ENCODE assay signal across 8 cellular contexts in genomic region chr16:3264137-3265036, GRCh38. TPM values are rescaled to one million over a fixed set of nuclear protein-coding genes. Genes with fewer than 3 reads are reported as not detected.
DNase-seq lines count a peak whose midpoint lies in the region; ATAC-seq and TF ChIP-seq lines count a peak whose summit lies in the region.

No MANE protein-coding gene starts in this region.

- H3K4me1 Mint-ChIP-seq in T-helper 1 cell treated with Interleukin-12 subunit alpha and Interleukin-12 subunit beta and Interleukin-4 antibody, amounts not matched to agents 30 μg/mL and 1 μg/mL, for 36 hours (ENCODE audit: low read depth): peaks cover 17% of the 10 kb centered on the region

- peak; percentile 42 for TF ChIP-seq CTCF in GM13976 (IDR thresholded peaks at IDR 0.05; ENCODE audit: borderline replicate concordance, control extremely low read depth, extremely low read depth, insufficient read depth, missing control alignments)

- in situ Hi-C loops in GM13976 (cut with MboI; ENCODE audit: low sequenced_read_pairs, unreplicated experiment): no loop called here

- peak overlapping the region; percentile 74 for H3K27ac ChIP-seq in angular gyrus (ENCODE audit: low read depth, low read length)
- peak overlapping the region; percentile 95 for H3K27ac ChIP-seq in right cardiac atrium (ENCODE audit: low read length)
- H3K27ac ChIP-seq in aorta (ENCODE audit: low read depth in 1 of 2, low read length in 2 of 2): peak overlapping the region; percentile 47 to 87

- peaks cover 30% of the 10 kb centered on the region for H3K9me3 Mint-ChIP-seq in T-helper 1 cell treated with Interleukin-12 subunit alpha and Interleukin-12 subunit beta and Interleukin-4 antibody, amounts not matched to agents 30 μg/mL and 1 μg/mL, for 36 hours

- peak; percentile 77 for ATAC-seq in HG02884 (IDR thresholded peaks at IDR 0.05; ENCODE audit: unreplicated experiment)
- ATAC-seq in right cardiac atrium: peak; percentile 96
- peak; percentile 97 for ATAC-seq in aorta (ENCODE audit: low FRiP score)

- WGBS in right cardiac atrium: 1% methylated on average over 77 of the region's 77 CpGs
- 1% methylated on average over 68 to 77 of the region's 77 CpGs for whole genome bisulfite sequencing in aorta, 2 donors

- H3K36me3 Mint-ChIP-seq in T-helper 1 cell treated with Interleukin-12 subunit alpha and Interleukin-12 subunit beta and Interleukin-4 antibody, amounts not matched to agents 30 μg/mL and 1 μg/mL, for 36 hours (ENCODE audit: low read depth): peaks cover 29% of the 10 kb centered on the region

- H3K4me3 ChIP-seq in right cardiac atrium (ENCODE audit: low read length): peak overlapping the region; percentile 65
- peak overlapping the region; percentile 60 to 81 for H3K4me3 ChIP-seq in aorta (ENCODE audit: low read length in 2 of 2)

- peaks cover 4% of the 10 kb centered on the region for H3K4me1 ChIP-seq in right cardiac atrium (ENCODE audit: control insufficient read depth, insufficient read depth, low read length)
- H3K4me1 ChIP-seq in aorta (ENCODE audit: control insufficient read depth in 1 of 2, insufficient read depth in 2 of 2, low read length in 2 of 2): no peaks in the 10 kb centered on the region

- peak overlapping the region; percentile 93 for H3K27ac Mint-ChIP-seq in T-helper 1 cell treated with Interleukin-12 subunit alpha and Interleukin-12 subunit beta and Interleukin-4 antibody, amounts not matched to agents 30 μg/mL and 1 μg/mL, for 36 hours

- H3K27me3 ChIP-seq in right cardiac atrium (ENCODE audit: control insufficient read depth, insufficient read depth) (no peaks in the 10 kb centered on the region), aorta (ENCODE audit: control insufficient read depth in 1 of 2, insufficient read depth in 2 of 2, low read length in 1 of 2) (no peaks in the 10 kb centered on the region)

- H3K4me3 Mint-ChIP-seq in T-helper 1 cell treated with Interleukin-12 subunit alpha and Interleukin-12 subunit beta and Interleukin-4 antibody, amounts not matched to agents 30 μg/mL and 1 μg/mL, for 36 hours: peak overlapping the region; percentile 86

- intact Hi-C loops in right cardiac atrium (cut with DNase I): no loop called here
- intact Hi-C loops in aorta (cut with DNase I): no loop called here

- peaks cover 0 to 3% of the 10 kb centered on the region in 2 donors for H3K36me3 ChIP-seq in aorta (ENCODE audit: control insufficient read depth in 1 of 2, insufficient read depth in 2 of 2, low read length in 1 of 2)

- peak; percentile 98 for DNase-seq in GM13976 (ENCODE audit: low spot score)
- peak; percentile 97 for DNase-seq in NCI-H146 treated with DMSO at 0.1 percent for 48 hours (lab: John Stamatoyannopoulos, UW; ENCODE audit: unreplicated experiment)
- DNase-seq in right cardiac atrium: peak; percentile 98 to 99 (median 99)
- peak; percentile 99 for DNase-seq in putamen (ENCODE audit: low spot score)
- peak; percentile 99 for DNase-seq in aorta

- H3K9me3 ChIP-seq in right cardiac atrium (ENCODE audit: control insufficient read depth, low read length) (no peaks in the 10 kb centered on the region), aorta (ENCODE audit: control insufficient read depth, low read length) (no peaks in the 10 kb centered on the region)

- no peaks in the 10 kb centered on the region for H3K27me3 Mint-ChIP-seq in T-helper 1 cell treated with Interleukin-12 subunit alpha and Interleukin-12 subunit beta and Interleukin-4 antibody, amounts not matched to agents 30 μg/mL and 1 μg/mL, for 36 hours (ENCODE audit: low read depth)

RNA-seq across cellular contexts. Expression of gene MEFV, which starts 8.0 kb away (rescaled TPM):
- total RNA-seq in right cardiac atrium (1 to 10 TPM in 3 of 4 donors, under 1 TPM in 1; 0.91 to 1.6 (median 1.6) TPM), aorta (1 to 10 TPM; 2.9 to 4.5 TPM)
- polyA plus RNA-seq in right cardiac atrium (0.32 TPM), aorta (1 to 10 TPM in 1 of 2 donors, under 1 TPM in 1; 0.20 to 1.6 TPM)

RNA-seq across cellular contexts. Expression of gene ZNF263, which starts 18.9 kb away (rescaled TPM):
- 10 to 100 TPM; 10.5 to 17.8 (median 12.0) TPM for total RNA-seq in right cardiac atrium
- polyA plus RNA-seq in right cardiac atrium: 8.3 TPM
- total RNA-seq in aorta: 10 to 100 TPM; 26.2 to 27.4 TPM
- 10 to 100 TPM in 1 of 2 donors, 1 to 10 TPM in 1; 8.3 to 17.2 TPM for polyA plus RNA-seq in aorta

RNA-seq across cellular contexts. Expression of gene ZNF200, which starts 29.4 kb away (rescaled TPM):
- total RNA-seq in right cardiac atrium (1 to 10 TPM; 4.9 to 7.9 (median 6.1) TPM), aorta (1 to 10 TPM; 7.4 to 8.1 TPM)
- polyA plus RNA-seq in right cardiac atrium (2.9 TPM), aorta (1 to 10 TPM; 4.0 to 4.5 TPM)

RNA-seq across cellular contexts. Expression of gene TIGD7, which starts 40.8 kb away (rescaled TPM):
- total RNA-seq in right cardiac atrium: 1 to 10 TPM; 5.1 to 8.7 (median 6.4) TPM
- polyA plus RNA-seq in right cardiac atrium: 3.5 TPM
- 1 to 10 TPM; 9.0 to 9.8 TPM for total RNA-seq in aorta
- 1 to 10 TPM; 2.6 to 4.6 TPM for polyA plus RNA-seq in aorta

RNA-seq across cellular contexts. Expression of gene ZNF75A, which starts 40.9 kb away (rescaled TPM):
- total RNA-seq in right cardiac atrium (10 to 100 TPM; 19.8 to 23.0 (median 21.5) TPM), aorta (10 to 100 TPM; 26.9 to 28.1 TPM)
- polyA plus RNA-seq in right cardiac atrium (16.0 TPM), aorta (10 to 100 TPM in 1 of 2 donors, 1 to 10 TPM in 1; 6.1 to 17.3 TPM)

Comparison
In these comparisons a context has a peak if more than half of its experiments do, and no peak if none do; other contexts are left out.
1. Peak in every context shown above with its lines: DNase-seq, ATAC-seq, H3K4me3 ChIP-seq and H3K27ac ChIP-seq.